In genomic region chr11:75244052-75244814, GRCh38 we compare ENCODE assay signal across 21 cellular contexts. TPM values are rescaled to one million over a fixed set of nuclear protein-coding genes. Genes with fewer than 3 reads are reported as not detected.
DNase-seq lines count a peak whose midpoint lies in the region; ATAC-seq and TF ChIP-seq lines count a peak whose summit lies in the region.
"Had no signal": no experiment of that assay in that cellular context is flagged by ENCODE, and none has a peak within 500 bp of the region (broad histone marks: within the 10 kb centered on the region; RNA-seq: fewer than 3 reads in every experiment).

No MANE protein-coding gene starts in this region.

- H3K27me3 ChIP-seq in CD4-positive, CD25-positive, alpha-beta regulatory T cell (ENCODE audit: control insufficient read depth, insufficient read depth, low read length): peaks cover 18% of the 10 kb centered on the region
- H3K27me3 ChIP-seq in stomach: peaks cover 0 to 54% (median 35%) of the 10 kb centered on the region in 3 donors

- 79 to 85% (median 83%) methylated on average over 10 of the region's 10 CpGs for WGBS in stomach, 5 donors

- H3K36me3 ChIP-seq in CD4-positive, CD25-positive, alpha-beta regulatory T cell (ENCODE audit: control insufficient read depth, insufficient read depth, low read length): no peaks in the 10 kb centered on the region
- H3K36me3 ChIP-seq in stomach: no peaks in the 10 kb centered on the region

- H3K4me3 Mint-ChIP-seq in activated CD8-positive, alpha-beta memory T cell treated with anti-CD3 and anti-CD28 coated beads, Interleukin-2, amount 10 ng/mL, durations not matched to agents 7 days and 5 days: no peak overlapping the region
- peak overlapping the region in 3 of 4 donors; percentile 38 to 89 (median 63) for H3K4me3 Mint-ChIP-seq in CD4-positive, CD25-positive, alpha-beta regulatory T cell
- no peak overlapping the region for H3K4me3 Mint-ChIP-seq in progenitor cell of endocrine pancreas (ENCODE audit: low read depth)

- no peak overlapping the region for H3K27ac Mint-ChIP-seq in activated CD8-positive, alpha-beta memory T cell treated with anti-CD3 and anti-CD28 coated beads, Interleukin-2, amount 10 ng/mL, durations not matched to agents 7 days and 5 days
- H3K27ac Mint-ChIP-seq in CD4-positive, CD25-positive, alpha-beta regulatory T cell: no peak overlapping the region
- H3K27ac Mint-ChIP-seq in progenitor cell of endocrine pancreas: no peak overlapping the region

- H3K4me3 ChIP-seq in CD4-positive, CD25-positive, alpha-beta regulatory T cell (ENCODE audit: low read depth, low read length): no peak overlapping the region
- no peak overlapping the region for H3K4me3 ChIP-seq in stomach
- H3K4me3 ChIP-seq: A549 had no signal

- TF ChIP-seq POLR2A in stomach (IDR thresholded peaks at IDR 0.05): no peak

- H3K27me3 Mint-ChIP-seq in activated CD8-positive, alpha-beta memory T cell treated with anti-CD3 and anti-CD28 coated beads, Interleukin-2, amount 10 ng/mL, durations not matched to agents 7 days and 5 days: peaks cover 58% of the 10 kb centered on the region
- peaks cover 40% of the 10 kb centered on the region for H3K27me3 Mint-ChIP-seq in CD4-positive, CD25-positive, alpha-beta regulatory T cell
- H3K27me3 Mint-ChIP-seq in progenitor cell of endocrine pancreas: peaks cover 54% of the 10 kb centered on the region

- peak; percentile 26 for DNase-seq in activated CD8-positive, alpha-beta memory T cell treated with anti-CD3 and anti-CD28 coated beads, Interleukin-2, amount 10 ng/mL, durations not matched to agents 7 days and 5 days
- no peak for DNase-seq in activated CD8-positive, alpha-beta memory T cell treated with anti-CD3 and anti-CD28 coated beads, Interleukin-2, amount 50 U/mL, for 4 hours
- no peak for DNase-seq in CD4-positive, CD25-positive, alpha-beta regulatory T cell
- DNase-seq in islet precursor cell: peak; percentile 31
- DNase-seq in stomach: peak; percentile 22
- DNase-seq in progenitor cell of endocrine pancreas (ENCODE audit: low spot score, unreplicated experiment): no peak
- DNase-seq: C1 segment of cervical spinal cord, EL, NCI-H1048, NCI-H1436 treated with DMSO at 0.1 percent for 48 hours, NCI-H2029 treated with DMSO at 0.1 percent for 48 hours, NCI-H2171 treated with DMSO at 0.1 percent for 48 hours, NCI-H748 treated with DMSO at 0.1 percent for 48 hours, OCI-M1, RPMI8226 had no signal

- H3K9me3 ChIP-seq in CD4-positive, CD25-positive, alpha-beta regulatory T cell (ENCODE audit: control insufficient read depth in 2 of 2, low read length in 2 of 2): no peaks in the 10 kb centered on the region
- H3K9me3 ChIP-seq in stomach: no peaks in the 10 kb centered on the region
- H3K9me3 ChIP-seq: A549, Caco-2 had no signal

- no peak for TF ChIP-seq EP300 in stomach (IDR thresholded peaks at IDR 0.05)

- CTCF ChIA-PET in activated CD8-positive, alpha-beta memory T cell treated with anti-CD3 and anti-CD28 coated beads, Interleukin-2, amount 10 ng/mL, durations not matched to agents 7 days and 5 days (lab: Charles Lee): interaction anchor here (0.7 to 17.1 kb wide), 9 partner anchors 9 to 313 kb away, joined by 3 to 572 read pairs (median 4); no protein-coding TSS in a partner anchor

- no peaks in the 10 kb centered on the region for H3K36me3 Mint-ChIP-seq in activated CD8-positive, alpha-beta memory T cell treated with anti-CD3 and anti-CD28 coated beads, Interleukin-2, amount 10 ng/mL, durations not matched to agents 7 days and 5 days
- no peaks in the 10 kb centered on the region for H3K36me3 Mint-ChIP-seq in CD4-positive, CD25-positive, alpha-beta regulatory T cell
- H3K36me3 Mint-ChIP-seq in progenitor cell of endocrine pancreas (ENCODE audit: insufficient read depth): no peaks in the 10 kb centered on the region

- no peak for ATAC-seq in activated CD8-positive, alpha-beta memory T cell treated with anti-CD3 and anti-CD28 coated beads, Interleukin-2, amount 10 ng/mL, durations not matched to agents 7 days and 5 days
- ATAC-seq in CD4-positive, CD25-positive, alpha-beta regulatory T cell (ENCODE audit: low read depth in 2 of 2): no peak
- ATAC-seq in GM21576 (IDR thresholded peaks at IDR 0.05; ENCODE audit: unreplicated experiment): no peak
- ATAC-seq: A549 had no signal

- peaks cover 17% of the 10 kb centered on the region for H3K4me1 ChIP-seq in CD4-positive, CD25-positive, alpha-beta regulatory T cell (ENCODE audit: control insufficient read depth, insufficient read depth, low read length, poor library complexity, severe bottlenecking)
- peaks cover 22 to 24% (median 23%) of the 10 kb centered on the region in 4 donors for H3K4me1 ChIP-seq in stomach

- no peaks in the 10 kb centered on the region for H3K9me3 Mint-ChIP-seq in activated CD8-positive, alpha-beta memory T cell treated with anti-CD3 and anti-CD28 coated beads, Interleukin-2, amount 10 ng/mL, durations not matched to agents 7 days and 5 days (ENCODE audit: low read depth)
- H3K9me3 Mint-ChIP-seq in CD4-positive, CD25-positive, alpha-beta regulatory T cell: peaks cover 0 to 4% (median 0%) of the 10 kb centered on the region in 7 donors
- no peaks in the 10 kb centered on the region for H3K9me3 Mint-ChIP-seq in progenitor cell of endocrine pancreas (ENCODE audit: low read depth)

- intact Hi-C loops in stomach (cut with DNase I; ENCODE audit: low total_unique reads): no loop called here

- peaks cover 9% of the 10 kb centered on the region for H3K4me1 Mint-ChIP-seq in activated CD8-positive, alpha-beta memory T cell treated with anti-CD3 and anti-CD28 coated beads, Interleukin-2, amount 10 ng/mL, durations not matched to agents 7 days and 5 days
- H3K4me1 Mint-ChIP-seq in CD4-positive, CD25-positive, alpha-beta regulatory T cell: peaks cover 3 to 27% (median 11%) of the 10 kb centered on the region in 4 donors
- peaks cover 3% of the 10 kb centered on the region for H3K4me1 Mint-ChIP-seq in progenitor cell of endocrine pancreas (ENCODE audit: low read depth)

- TF ChIP-seq CTCF in stomach (IDR thresholded peaks at IDR 0.05): no peak
- TF ChIP-seq CTCF in progenitor cell of endocrine pancreas (IDR thresholded peaks at IDR 0.05; ENCODE audit: unreplicated experiment): no peak

- no peak overlapping the region for H3K27ac ChIP-seq in CD4-positive, CD25-positive, alpha-beta regulatory T cell (ENCODE audit: insufficient read depth, low read length, poor library complexity, severe bottlenecking)
- H3K27ac ChIP-seq in stomach: no peak overlapping the region
- H3K27ac ChIP-seq: A549, KMS-11 had no signal

RNA-seq across cellular contexts. Expression of gene TPBGL, which starts 3.7 kb away (rescaled TPM):
- under 1 TPM; 0.07 to 0.15 TPM for total RNA-seq in activated CD8-positive, alpha-beta memory T cell treated with anti-CD3 and anti-CD28 coated beads, Interleukin-2, amount 10 ng/mL, durations not matched to agents 7 days and 5 days
- total RNA-seq in CD4-positive, CD25-positive, alpha-beta regulatory T cell: 0.12 TPM
- under 1 TPM in 1 of 4 donors, not detected in 3; 0.11 TPM for polyA plus RNA-seq in CD4-positive, CD25-positive, alpha-beta regulatory T cell
- 1 to 10 TPM in 1 of 5 donors, not detected in 4; 1.2 TPM for total RNA-seq in stomach
- under 1 TPM in 1 of 3 donors, not detected in 2; 0.13 TPM for polyA plus RNA-seq in stomach
- 0.11 TPM in 1 of 2 replicates, not detected in the other for total RNA-seq in progenitor cell of endocrine pancreas
- total RNA-seq: M059J, NCI-H460 had no signal

Comparison
In these comparisons a context has a peak if more than half of its experiments do, and no peak if none do; other contexts are left out.
1. DNase-seq: peak in activated CD8-positive, alpha-beta memory T cell treated with anti-CD3 and anti-CD28 coated beads, Interleukin-2, amount 10 ng/mL, durations not matched to agents 7 days and 5 days (single experiment), islet precursor cell (single experiment) and stomach (single experiment); none in activated CD8-positive, alpha-beta memory T cell treated with anti-CD3 and anti-CD28 coated beads, Interleukin-2, amount 50 U/mL, for 4 hours (single experiment), CD4-positive, CD25-positive, alpha-beta regulatory T cell (0 of 3) and progenitor cell of endocrine pancreas (single experiment).
2. H3K4me3 Mint-ChIP-seq: peak in CD4-positive, CD25-positive, alpha-beta regulatory T cell (3 of 4); none in activated CD8-positive, alpha-beta memory T cell treated with anti-CD3 and anti-CD28 coated beads, Interleukin-2, amount 10 ng/mL, durations not matched to agents 7 days and 5 days (single experiment) and progenitor cell of endocrine pancreas (single experiment).